ENCODE assay signal across 14 cellular contexts in genomic region chr13:50149932-50150331, GRCh38.
A peak's percentile ranks its signal among the peaks of the same experiment; 100 is the strongest.
DNase-seq lines count a peak whose midpoint lies in the region; ATAC-seq and TF ChIP-seq lines count a peak whose summit lies in the region.
"Had no signal": no experiment of that assay in that cellular context is flagged by ENCODE, and none has a peak within 500 bp of the region (broad histone marks: within the 10 kb centered on the region; RNA-seq: fewer than 3 reads in every experiment).

No MANE protein-coding gene starts in this region.

- no peaks in the 10 kb centered on the region for H3K36me3 ChIP-seq in body of pancreas (replicated peaks in 1 of 2; ENCODE audit: insufficient read depth in 1 of 2, low read depth in 2 of 2)
- H3K36me3 ChIP-seq: spleen had no signal

- intact Hi-C loops in body of pancreas (cut with DNase I): no loop called here

- no peak for TF ChIP-seq POLR2A in body of pancreas (IDR thresholded peaks at IDR 0.05)

- H3K27me3 Mint-ChIP-seq in nephron (ENCODE audit: low read depth): peaks cover 4% of the 10 kb centered on the region

- no peaks in the 10 kb centered on the region for H3K27me3 ChIP-seq in body of pancreas
- H3K27me3 ChIP-seq: dorsolateral prefrontal cortex, spleen had no signal

- ATAC-seq in body of pancreas (peak; percentile 56), HG02938 (IDR thresholded peaks at IDR 0.05; ENCODE audit: unreplicated experiment) (no peak)

- H3K4me1 Mint-ChIP-seq in nephron: peaks cover 21% of the 10 kb centered on the region

- H3K27ac Mint-ChIP-seq in nephron: peak overlapping the region in 2 of 3 experiments; percentile 53 to 63
- H3K27ac Mint-ChIP-seq: T-helper 1 cell treated with Interleukin-12 subunit alpha and Interleukin-12 subunit beta and Interleukin-4 antibody, amounts not matched to agents 30 μg/mL and 1 μg/mL, for 36 hours had no signal

- H3K9me3 Mint-ChIP-seq in nephron: no peaks in the 10 kb centered on the region
- H3K9me3 Mint-ChIP-seq: T-helper 1 cell treated with Interleukin-12 subunit alpha and Interleukin-12 subunit beta and Interleukin-4 antibody, amounts not matched to agents 30 μg/mL and 1 μg/mL, for 36 hours had no signal

- DNase-seq in NCI-H146 (lab: John Stamatoyannopoulos, UW): peak; percentile 27
- DNase-seq in NCI-H146 treated with DMSO at 0.1 percent for 48 hours (lab: John Stamatoyannopoulos, UW; ENCODE audit: unreplicated experiment): no peak
- DNase-seq in NCI-H2196 (lab: John Stamatoyannopoulos, UW; ENCODE audit: unreplicated experiment): peak; percentile 70
- DNase-seq in body of pancreas: peak; percentile 70 to 88 (median 81)
- no peak for DNase-seq in HK-2 (ENCODE audit: unreplicated experiment)
- DNase-seq in T-helper 1 cell: no peak
- DNase-seq: activated CD4-positive, alpha-beta T cell treated with anti-CD3 and anti-CD28 coated beads for 4 hours; anterior cingulate cortex; dorsolateral prefrontal cortex; mesenchymal stem cell; spleen had no signal

- no peak overlapping the region for H3K27ac ChIP-seq in body of pancreas
- H3K27ac ChIP-seq: dorsolateral prefrontal cortex, spleen had no signal

- no peak for TF ChIP-seq CTCF in body of pancreas (IDR thresholded peaks at IDR 0.05)
- no peak for TF ChIP-seq CTCF in nephron (IDR thresholded peaks at IDR 0.05; ENCODE audit: unreplicated experiment in 3 of 3)

- H3K4me1 ChIP-seq in body of pancreas: no peaks in the 10 kb centered on the region

- H3K9me3 ChIP-seq in body of pancreas: no peaks in the 10 kb centered on the region
- H3K9me3 ChIP-seq: spleen had no signal

- no peak overlapping the region for H3K4me3 ChIP-seq in body of pancreas
- H3K4me3 ChIP-seq: dorsolateral prefrontal cortex, spleen had no signal

- H3K4me3 Mint-ChIP-seq in nephron: no peak overlapping the region
- H3K4me3 Mint-ChIP-seq: T-helper 1 cell treated with Interleukin-12 subunit alpha and Interleukin-12 subunit beta and Interleukin-4 antibody, amounts not matched to agents 30 μg/mL and 1 μg/mL, for 36 hours had no signal

- H3K36me3 Mint-ChIP-seq in nephron (ENCODE audit: low read depth): no peaks in the 10 kb centered on the region

- WGBS in body of pancreas, 2 donors: 74 to 83% methylated on average over 1 of the region's 1 CpG

Comparison
In these comparisons a context has a peak if more than half of its experiments do, and no peak if none do; other contexts are left out.
1. DNase-seq: peak in NCI-H146 (single experiment), NCI-H2196 (single experiment) and body of pancreas (4 of 4); none in NCI-H146 treated with DMSO at 0.1 percent for 48 hours (single experiment), HK-2 (single experiment) and T-helper 1 cell (0 of 5).